29 cellular contexts compared by ENCODE assay signal in genomic region chr10:100216006-100216405, GRCh38.
"Had no signal": no experiment of that assay in that cellular context is flagged by ENCODE, and none has a peak within 500 bp of the region (broad histone marks: within the 10 kb centered on the region; RNA-seq: fewer than 3 reads in every experiment).

No MANE protein-coding gene starts in this region.

- FAIRE-seq: endometrium, endothelial cell of umbilical vein, frontal cortex had no signal

- H3K27ac ChIP-seq: adrenal gland, ascending aorta, brain microvascular endothelial cell, colonic mucosa, epithelial cell of prostate, esophagus squamous epithelium, WERI-Rb-1 had no signal

- DNase-seq: activated B cell treated with CpG ODN at 0.5 μM for 24 hours; activated CD4-positive, alpha-beta T cell treated with anti-CD3 and anti-CD28 coated beads for 48 hours; activated CD4-positive, alpha-beta T cell treated with anti-CD3 and anti-CD28 coated beads, Interleukin-2, amount 50 U/mL, for 1 hour; activated CD4-positive, alpha-beta T cell treated with anti-CD3 and anti-CD28 coated beads, Interleukin-2, amount 50 U/mL, for 48 hours; activated CD8-positive, alpha-beta memory T cell treated with anti-CD3 and anti-CD28 coated beads for 24 hours; activated CD8-positive, alpha-beta T cell treated with anti-CD3 and anti-CD28 coated beads for 36 hours; activated effector memory CD4-positive, alpha-beta T cell treated with Interleukin-2 at 50 U/mL for 16 hours; activated gamma-delta T cell treated with Interleukin-2 at 50 U/mL for 16 hours; activated naive CD4-positive, alpha-beta T cell treated with anti-CD3 and anti-CD28 coated beads, Interleukin-2, amount 50 U/mL, for 16 hours; activated naive CD4-positive, alpha-beta T cell treated with Interleukin-2 at 50 U/mL for 16 hours; activated T-cell treated with anti-CD3 and anti-CD28 coated beads, Interleukin-2, amount 50 U/mL, for 4 hours; adrenal gland; brain microvascular endothelial cell; caudate nucleus; colonic mucosa; effector CD8-positive, alpha-beta T cell; esophagus squamous epithelium; head of caudate nucleus; T-helper 1 cell; T-helper 17 cell; T1000; WERI-Rb-1 had no signal

- H3K4me3 ChIP-seq: adrenal gland, ascending aorta, colonic mucosa, esophagus squamous epithelium had no signal

- H3K27me3 ChIP-seq: adrenal gland, ascending aorta, brain microvascular endothelial cell, colonic mucosa, esophagus squamous epithelium had no signal

- ATAC-seq: activated CD4-positive, CD25-positive, alpha-beta regulatory T cell treated with anti-CD3 and anti-CD28 coated beads, Interleukin-2, amount 50 U/mL, for 24 hours; activated CD8-positive, alpha-beta T cell treated with anti-CD3 and anti-CD28 coated beads for 36 hours; activated T-cell treated with anti-CD3 and anti-CD28 coated beads, Interleukin-2, amount 50 U/mL, for 4 hours; activated T-helper 17 cell treated with anti-CD3 and anti-CD28 coated beads, Interleukin-2, amount 50 U/mL, for 72 hours; T-helper 17 cell had no signal

- H3K9me3 ChIP-seq: adrenal gland, ascending aorta, colonic mucosa, esophagus squamous epithelium had no signal

- H3K4me1 ChIP-seq: adrenal gland, ascending aorta, colonic mucosa, esophagus squamous epithelium had no signal
